In genomic region chr17:27793168-27793905, GRCh38 we compare ENCODE assay signal across 8 cellular contexts. TPM values are rescaled to one million over a fixed set of nuclear protein-coding genes. Genes with fewer than 3 reads are reported as not detected.
DNase-seq lines count a peak whose midpoint lies in the region; ATAC-seq and TF ChIP-seq lines count a peak whose summit lies in the region.

No MANE protein-coding gene starts in this region.

- no peak overlapping the region for H3K9ac ChIP-seq in SK-N-SH

- no peak for ATAC-seq in GM18873 (IDR thresholded peaks at IDR 0.05; ENCODE audit: low FRiP score, unreplicated experiment)
- no peak for ATAC-seq in GM18870 (IDR thresholded peaks at IDR 0.05; ENCODE audit: unreplicated experiment)
- no peak for ATAC-seq in HG03025 (IDR thresholded peaks at IDR 0.05; ENCODE audit: low FRiP score, unreplicated experiment)

- no peak overlapping the region for H3K27ac ChIP-seq in SK-N-SH (ENCODE audit: low read depth in 2 of 2, low read length in 1 of 2)
- H3K27ac ChIP-seq in cardiac muscle cell, result no peak overlapping the region

- TF ChIP-seq CTCF in SK-N-SH (IDR thresholded peaks at IDR 0.05) (no peak), cardiac muscle cell (IDR thresholded peaks at IDR 0.05; ENCODE audit: low read depth, low read length) (no peak), progenitor cell of endocrine pancreas (IDR thresholded peaks at IDR 0.05; ENCODE audit: unreplicated experiment) (no peak)

- H3K27ac Mint-ChIP-seq in progenitor cell of endocrine pancreas, result no peak overlapping the region

- peak overlapping the region; percentile 46; the same call in 1 of the 2 replicates for H2AFZ ChIP-seq in SK-N-SH (ENCODE audit: low read depth)

- H4K20me1 ChIP-seq in SK-N-SH (ENCODE audit: insufficient read depth), result no peaks in the 10 kb centered on the region

- peaks cover 61% of the 10 kb centered on the region for H3K27me3 Mint-ChIP-seq in progenitor cell of endocrine pancreas

- H3K9me3 ChIP-seq in SK-N-SH (no peaks in the 10 kb centered on the region), cardiac muscle cell (ENCODE audit: low read depth) (no peaks in the 10 kb centered on the region)

- peaks cover 0 to 3% of the 10 kb centered on the region in 2 experiments; a peak in 1 of 4 replicates for H3K4me1 ChIP-seq in SK-N-SH (ENCODE audit: control insufficient read depth in 1 of 2, insufficient read depth in 2 of 2, low read depth in 1 of 2, low read length in 1 of 2)
- H3K4me1 ChIP-seq in cardiac muscle cell (ENCODE audit: low read depth), result no peaks in the 10 kb centered on the region

- H3K36me3 Mint-ChIP-seq in progenitor cell of endocrine pancreas (ENCODE audit: insufficient read depth), result no peaks in the 10 kb centered on the region

- H3K4me2 ChIP-seq in SK-N-SH, result peak overlapping the region; percentile 69

- WGBS in SK-N-SH (ENCODE audit: low lambda C conversion rate), result 29% methylated on average over 20 of the region's 58 CpGs

- no peaks in the 10 kb centered on the region for H3K79me2 ChIP-seq in SK-N-SH (ENCODE audit: insufficient read depth)

- H3K27me3 ChIP-seq in SK-N-SH (ENCODE audit: insufficient read depth), result peaks cover 7% of the 10 kb centered on the region
- H3K27me3 ChIP-seq in cardiac muscle cell, result peaks cover 7% of the 10 kb centered on the region

- H3K4me3 Mint-ChIP-seq in progenitor cell of endocrine pancreas (ENCODE audit: low read depth), result peak overlapping the region; percentile 29

- H3K4me1 Mint-ChIP-seq in progenitor cell of endocrine pancreas (ENCODE audit: low read depth), result peaks cover 6% of the 10 kb centered on the region

- no peaks in the 10 kb centered on the region for H3K9me2 ChIP-seq in SK-N-SH

- TF ChIP-seq RAD21 in SK-N-SH (IDR thresholded peaks at IDR 0.05; ENCODE audit: low read length), result no peak

- no peaks in the 10 kb centered on the region for H3K9me3 Mint-ChIP-seq in progenitor cell of endocrine pancreas (ENCODE audit: low read depth)

- H3K36me3 ChIP-seq in SK-N-SH (replicated peaks in 1 of 2; ENCODE audit: control insufficient read depth in 1 of 2, insufficient read depth in 2 of 2, low read length in 1 of 2), result no peaks in the 10 kb centered on the region
- no peaks in the 10 kb centered on the region for H3K36me3 ChIP-seq in cardiac muscle cell

- in situ Hi-C loops in G401 (cut with HindIII; ENCODE audit: low sequenced_read_pairs), result loop anchor here (25.0 kb wide), 1 partner anchor 94 kb away; the partner anchor contains the start of gene LYRM9

- POLR2A ChIA-PET in SK-N-SH (lab: Yijun Ruan, JAX), result no interaction called here

- H3F3A ChIP-seq in SK-N-SH (replicated peaks; ENCODE audit: insufficient read depth), result no peaks in the 10 kb centered on the region

- no peak for TF ChIP-seq EP300 in SK-N-SH (IDR thresholded peaks at IDR 0.05; ENCODE audit: borderline replicate concordance in 1 of 2, low read depth in 1 of 2, low read length in 1 of 2)

- peak; percentile 21 for DNase-seq in G401 (ENCODE audit: low spot score)
- DNase-seq in SK-N-SH, result peak; percentile 90
- peak; percentile 34 to 67 for DNase-seq in cardiac muscle cell (ENCODE audit: low read depth in 1 of 2, low spot score in 1 of 2)
- peak; percentile 13 for DNase-seq in progenitor cell of endocrine pancreas (ENCODE audit: low spot score, unreplicated experiment)
- no peak for DNase-seq in cortex of kidney (lab: John Stamatoyannopoulos, UW)

- CTCF ChIA-PET in SK-N-SH (lab: Yijun Ruan, JAX), result interaction anchor here (1.2 to 4.7 kb wide), 4 partner anchors 11 to 87 kb away, joined by 4 to 41 read pairs (median 11); no protein-coding TSS in a partner anchor

- H3K4me3 ChIP-seq in SK-N-SH (ENCODE audit: low read depth in 2 of 2, low read length in 1 of 2) (peak overlapping the region; percentile 37 to 43), cardiac muscle cell (peak overlapping the region; percentile 10)

TF ChIP-seq in SK-N-SH, 30 proteins besides CTCF, POLR2A, EP300 and RAD21:
- TF ChIP-seq RFX5 (IDR thresholded peaks at IDR 0.05; ENCODE audit: low read length) (no peak), USF2 (IDR thresholded peaks at IDR 0.05; ENCODE audit: borderline replicate concordance, low read depth, low read length) (no peak), GABPA (IDR thresholded peaks at IDR 0.05; ENCODE audit: low read depth) (no peak), TCF12 (IDR thresholded peaks at IDR 0.05) (no peak), MXI1 (IDR thresholded peaks at IDR 0.05; ENCODE audit: low read depth, low read length) (peak; percentile 45; the same call in 1 of the 2 replicates), GATA2 (CRISPR knock-in tag; IDR thresholded peaks at IDR 0.05) (no peak), SIN3A (IDR thresholded peaks at IDR 0.05; ENCODE audit: borderline replicate concordance, low read depth, low read length) (no peak), TAF1 (IDR thresholded peaks at IDR 0.05; ENCODE audit: borderline replicate concordance, low read depth, low read length) (no peak), NRF1 (IDR thresholded peaks at IDR 0.05; ENCODE audit: low read depth, low read length) (0 out of 2 replicates have a peak, but pooled peaks have one; percentile 15)
- TF ChIP-seq, protein P1, sequence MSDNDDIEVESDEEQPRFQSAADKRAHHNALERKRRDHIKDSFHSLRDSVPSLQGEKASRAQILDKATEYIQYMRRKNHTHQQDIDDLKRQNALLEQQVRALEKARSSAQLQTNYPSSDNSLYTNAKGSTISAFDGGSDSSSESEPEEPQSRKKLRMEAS (IDR thresholded peaks at IDR 0.05; ENCODE audit: low read depth), result peak; percentile 45; the same call in 1 of the 2 replicates
TF ChIP-seq in SK-N-SH: peak in this region for 3.

RNA-seq across cellular contexts. Expression of gene NOS2, which starts 7.0 kb away (rescaled TPM):
- 0.18 and 1.0 TPM in 2 replicates for total RNA-seq in G401 (2014; rRNA removed; shearing (Covaris generic))
- polyA plus RNA-seq in SK-N-SH (2012; rRNA removed), result not detected in 2 replicates
- under 0.01 and 0.03 TPM in 2 replicates for polyA plus RNA-seq in SK-N-SH (2012; cell fraction: cytosol; rRNA removed)
- polyA plus RNA-seq in SK-N-SH (2012; cell fraction: nucleus; rRNA removed), result 0.01 and 0.05 TPM in 2 replicates
- 0.04 and 0.54 TPM in 2 replicates for total RNA-seq in cardiac muscle cell
- polyA plus RNA-seq in cardiac muscle cell, result 0.20 TPM in 1 of 2 replicates, not detected in the other
- 0.82 and 1.6 TPM in 2 replicates for total RNA-seq in progenitor cell of endocrine pancreas
